1 cellular context compared by ENCODE assay signal in genomic region chr6:34544776-34545471, GRCh38.
TF ChIP-seq lines count a peak whose summit lies in the region.

No MANE protein-coding gene starts in this region.

TF ChIP-seq in K562, 482 proteins besides CTCF, POLR2A, EP300 and RAD21 (continued from another document and continues in another):
- no peak for TF ChIP-seq KAT8 (IDR thresholded peaks at IDR 0.05; ENCODE audit: low read depth)
- peak; percentile 75 for TF ChIP-seq BCOR (IDR thresholded peaks at IDR 0.05)
- no peak for TF ChIP-seq ZNF354B (CRISPR knock-in tag; IDR thresholded peaks at IDR 0.05)
- TF ChIP-seq NR1H2 (CRISPR knock-in tag; IDR thresholded peaks at IDR 0.05) = no peak
- TF ChIP-seq CREM (IDR thresholded peaks at IDR 0.05; ENCODE audit: low read depth) = peak; percentile 57; the same call in 1 of the 2 replicates
- TF ChIP-seq SRSF3 (IDR thresholded peaks at IDR 0.05; ENCODE audit: insufficient read depth, low read length) = no peak
- TF ChIP-seq TRIM28 (IDR thresholded peaks at IDR 0.05) = no peak
- peak; percentile 45 to 75 for TF ChIP-seq KDM1A (IDR thresholded peaks at IDR 0.05)
- TF ChIP-seq NBN (IDR thresholded peaks at IDR 0.05; ENCODE audit: low read depth) = no peak
- TF ChIP-seq EZH2 (IDR thresholded peaks at IDR 0.05; ENCODE audit: borderline replicate concordance, low read depth, low read length) = no peak
- no peak for TF ChIP-seq DIDO1 (tag; IDR thresholded peaks at IDR 0.05; ENCODE audit: low read depth)
- no peak for TF ChIP-seq ZSCAN32 (CRISPR knock-in tag; IDR thresholded peaks at IDR 0.05)
- no peak for TF ChIP-seq ZBTB43 (CRISPR knock-in tag; IDR thresholded peaks at IDR 0.05)
- no peak; the same call in 1 of the 2 replicates for TF ChIP-seq ZBTB2 (IDR thresholded peaks at IDR 0.05)
- TF ChIP-seq FOXM1 (IDR thresholded peaks at IDR 0.05; ENCODE audit: low read depth) = 0 out of 2 replicates have a peak, but pooled peaks have one; percentile 22
- 0 out of 2 replicates have a peak, but pooled peaks have one; percentile 76 for TF ChIP-seq FOXM1 (CRISPR knock-in tag; IDR thresholded peaks at IDR 0.05; ENCODE audit: low read depth)
- TF ChIP-seq STAT5B (CRISPR knock-in tag; IDR thresholded peaks at IDR 0.05) = no peak
- TF ChIP-seq GATA2 (CRISPR knock-in tag; IDR thresholded peaks at IDR 0.05) = peak; percentile 95
- no peak for TF ChIP-seq CHD2 (IDR thresholded peaks at IDR 0.05; ENCODE audit: low read depth, low read length)
- no peak for TF ChIP-seq NFRKB (IDR thresholded peaks at IDR 0.05; ENCODE audit: low read depth)
- no peak for TF ChIP-seq ZNF75A (CRISPR knock-in tag; IDR thresholded peaks at IDR 0.05)
- TF ChIP-seq ZNF780A (CRISPR knock-in tag; IDR thresholded peaks at IDR 0.05) = no peak
- TF ChIP-seq ILF3 (IDR thresholded peaks at IDR 0.05; ENCODE audit: borderline replicate concordance) = no peak
- TF ChIP-seq PPARD (CRISPR knock-in tag; IDR thresholded peaks at IDR 0.05) = no peak
- TF ChIP-seq HOMEZ (CRISPR knock-in tag; IDR thresholded peaks at IDR 0.05) = no peak
- peak; percentile 42; the same call in 1 of the 2 replicates for TF ChIP-seq TEAD4 (IDR thresholded peaks at IDR 0.05; ENCODE audit: low read length)
- no peak for TF ChIP-seq TEAD4 (CRISPR knock-in tag; IDR thresholded peaks at IDR 0.05; ENCODE audit: borderline replicate concordance)
- no peak for TF ChIP-seq HINFP (tag; conservative IDR thresholded peaks at IDR 0.05; ENCODE audit: low read depth)
- TF ChIP-seq ZEB2 (IDR thresholded peaks at IDR 0.05) = peak; percentile 81
- no peak for TF ChIP-seq PCBP2 (IDR thresholded peaks at IDR 0.05; ENCODE audit: low read depth, low read length, poor library complexity, severe bottlenecking)
- TF ChIP-seq ZFPM2 (CRISPR knock-in tag; IDR thresholded peaks at IDR 0.05) = no peak
- TF ChIP-seq PRDM10 (IDR thresholded peaks at IDR 0.05; ENCODE audit: partially characterized antibody) = peak; percentile 89
- no peak for TF ChIP-seq NUFIP1 (IDR thresholded peaks at IDR 0.05; ENCODE audit: partially characterized antibody)
- TF ChIP-seq ZNF655 (CRISPR knock-in tag; IDR thresholded peaks at IDR 0.05) = no peak
- TF ChIP-seq PBX2 (CRISPR knock-in tag; IDR thresholded peaks at IDR 0.05; ENCODE audit: low read depth) = no peak
- TF ChIP-seq PBX2 (tag; conservative IDR thresholded peaks at IDR 0.05; ENCODE audit: low read depth) = no peak
- TF ChIP-seq ELF4 (CRISPR knock-in tag; IDR thresholded peaks at IDR 0.05) = 0 out of 2 replicates have a peak, but pooled peaks have one; percentile 29
- no peak for TF ChIP-seq CREB3L1 (IDR thresholded peaks at IDR 0.05; ENCODE audit: borderline replicate concordance, low read depth)
- no peak for TF ChIP-seq NFYB (IDR thresholded peaks at IDR 0.05; ENCODE audit: extremely low read depth, insufficient read length)
- TF ChIP-seq CEBPB (tag; IDR thresholded peaks at IDR 0.05) = peak; percentile 87
- TF ChIP-seq ZNF695 (CRISPR knock-in tag; IDR thresholded peaks at IDR 0.05) = no peak
- no peak for TF ChIP-seq GTF2E2 (tag; IDR thresholded peaks at IDR 0.05)
- no peak for TF ChIP-seq MXD1 (CRISPR knock-in tag; IDR thresholded peaks at IDR 0.05; ENCODE audit: borderline replicate concordance, poor library complexity, severe bottlenecking)
- no peak for TF ChIP-seq PATZ1 (CRISPR knock-in tag; IDR thresholded peaks at IDR 0.05; ENCODE audit: borderline replicate concordance)
